In genomic region chr12:108115123-108115745, GRCh38 we compare ENCODE assay signal across 1 cellular context.
TF ChIP-seq lines count a peak whose summit lies in the region.

No MANE protein-coding gene starts in this region.

TF ChIP-seq in K562, 482 proteins besides CTCF, POLR2A, EP300 and RAD21 (continued from another document):
- TF ChIP-seq ZBTB2 (IDR thresholded peaks at IDR 0.05) (no peak), THAP12 (CRISPR knock-in tag; IDR thresholded peaks at IDR 0.05) (no peak), RBM25 (IDR thresholded peaks at IDR 0.05; ENCODE audit: low read depth, low read length, severe bottlenecking) (peak; percentile 83), BCOR (IDR thresholded peaks at IDR 0.05) (0 out of 2 replicates have a peak, but pooled peaks have one; percentile 23)
TF ChIP-seq in K562: peak in this region for 5.
